8 cellular contexts compared by ENCODE assay signal in the genomic region with DNA sequence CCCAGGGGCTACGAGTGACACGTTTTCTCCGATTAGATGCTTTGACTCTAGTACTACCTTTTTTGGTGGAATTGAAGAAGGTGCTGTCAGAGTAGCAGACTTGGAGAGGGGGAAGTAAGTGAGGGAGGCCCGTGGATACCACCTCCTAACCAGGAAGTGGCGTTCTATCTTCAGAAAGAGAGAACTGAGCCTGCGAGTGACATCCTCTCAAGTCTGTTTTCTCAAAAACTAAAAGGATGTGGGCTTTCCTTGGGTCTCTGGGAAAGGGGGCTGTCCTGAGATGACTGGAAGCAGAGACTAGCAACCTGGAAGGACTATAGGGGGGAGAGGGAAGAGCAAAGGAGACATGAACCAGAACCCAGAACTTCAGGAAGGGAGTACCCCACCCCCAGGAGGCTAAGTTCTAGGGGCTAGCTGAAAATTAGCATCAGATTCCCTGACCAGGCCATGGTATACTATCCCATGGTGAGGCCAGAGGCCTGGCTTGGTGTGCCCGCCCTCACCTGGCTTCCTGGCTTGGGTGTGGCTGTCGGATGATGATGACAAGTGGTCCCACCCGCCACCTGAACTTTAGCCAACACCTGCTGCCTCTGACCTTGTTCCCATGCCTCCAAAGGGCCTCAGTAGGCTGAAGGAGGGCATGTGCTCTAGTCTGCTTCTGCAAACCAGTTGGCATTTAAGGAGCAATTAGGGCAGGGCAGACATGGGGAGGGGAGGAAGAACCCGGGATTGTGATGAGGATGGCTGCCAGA. TPM values are rescaled to one million over a fixed set of nuclear protein-coding genes. Genes with fewer than 3 reads are reported as not detected.
DNase-seq lines count a peak whose midpoint lies in the region; ATAC-seq and TF ChIP-seq lines count a peak whose summit lies in the region.

No MANE protein-coding gene starts in this region.

- H3K4me3 ChIP-seq in DND-41 (ENCODE audit: low read depth in 1 of 2, low read length in 2 of 2) (peak overlapping the region in 1 of 2 experiments; percentile 37; a peak in 1 of 4 replicates), trophoblast cell (ENCODE audit: low read depth, low read length) (no peak overlapping the region)

- H4K91ac ChIP-seq in trophoblast cell (ENCODE audit: low read depth, low read length) = no peak overlapping the region

- H3K18ac ChIP-seq in trophoblast cell (ENCODE audit: low read length) = peak overlapping the region; percentile 0

- peak overlapping the region; percentile 81 for H3K4ac ChIP-seq in trophoblast cell (ENCODE audit: low read depth, low read length)

- H3K4me1 ChIP-seq in DND-41 (ENCODE audit: insufficient read depth, low read length) (peaks cover 58% of the 10 kb centered on the region), trophoblast cell (ENCODE audit: control insufficient read depth in 1 of 2, insufficient read depth in 2 of 2, low read length in 2 of 2) (peaks cover 47 to 55% of the 10 kb centered on the region in 2 experiments)

- H2BK120ac ChIP-seq in trophoblast cell (ENCODE audit: insufficient read depth, low read length, poor library complexity) = no peak overlapping the region

- ATAC-seq in DND-41 (ENCODE audit: insufficient read depth, low read depth) = peak; percentile 19
- no peak for ATAC-seq in HG02678 (IDR thresholded peaks at IDR 0.05; ENCODE audit: unreplicated experiment)

- H3K79me1 ChIP-seq in trophoblast cell (ENCODE audit: low read length) = peaks cover 3% of the 10 kb centered on the region

- no peak overlapping the region for H3K14ac ChIP-seq in trophoblast cell (ENCODE audit: low read length)

- H2BK12ac ChIP-seq in trophoblast cell (ENCODE audit: low read length) = no peak overlapping the region

- no CpG with 5 or more reads among the region's 10 CpGs for WGBS in trophoblast cell (ENCODE audit: extremely low coverage, insufficient coverage, insufficient read length)

- H3K79me2 ChIP-seq in DND-41 (ENCODE audit: insufficient read depth, low read length) = peaks cover 83% of the 10 kb centered on the region
- peaks cover 24% of the 10 kb centered on the region for H3K79me2 ChIP-seq in trophoblast cell (ENCODE audit: control insufficient read depth, insufficient read depth, low read length, poor library complexity)

- DNase-seq in DND-41 (peak; percentile 67), MV-4-11 (lab: John Stamatoyannopoulos, UW) (peak; percentile 75), trophoblast cell (no peak), ecto neural progenitor cell (ENCODE audit: low spot score) (no peak), superior temporal gyrus (ENCODE audit: extremely low spot score) (no peak)
- peak; percentile 21 for DNase-seq in central memory CD4-positive, alpha-beta T cell
- DNase-seq in stimulated activated CD4-positive, alpha-beta T cell treated with anti-CD3 and anti-CD28 coated beads, Interleukin-4, amount 100 ng/mL, for 4 hours = no peak

- H2AFZ ChIP-seq in DND-41 (ENCODE audit: low read depth, low read length) (no peak overlapping the region), trophoblast cell (ENCODE audit: insufficient read depth, low read length, poor library complexity) (peak overlapping the region; percentile 24)

- H3K27ac ChIP-seq in DND-41 (ENCODE audit: low read length) = peak overlapping the region; percentile 97
- no peak overlapping the region for H3K27ac ChIP-seq in trophoblast cell (ENCODE audit: low read depth, low read length)

- peaks cover 28% of the 10 kb centered on the region for H3K36me3 ChIP-seq in DND-41 (ENCODE audit: insufficient read depth, low read length)
- peaks cover 30 to 37% of the 10 kb centered on the region in 2 experiments for H3K36me3 ChIP-seq in trophoblast cell (ENCODE audit: control insufficient read depth in 1 of 2, insufficient read depth in 2 of 2, low read length in 2 of 2)

- H3K4me2 ChIP-seq in DND-41 (ENCODE audit: insufficient read depth, low read length) (peak overlapping the region; percentile 55), trophoblast cell (ENCODE audit: low read length) (no peak overlapping the region)

- H4K8ac ChIP-seq in trophoblast cell (ENCODE audit: low read depth, low read length) = no peak overlapping the region

- H4K20me1 ChIP-seq in DND-41 (ENCODE audit: insufficient read depth, low read length) = 0 out of 2 replicates have a peak, but pooled peaks cover 3% of the 10 kb centered on the region

- H4K12ac ChIP-seq in trophoblast cell (ENCODE audit: low read depth, low read length) = no peak overlapping the region

- H3K9me3 ChIP-seq in DND-41 (ENCODE audit: insufficient read depth, low read length, severe bottlenecking) = no peaks in the 10 kb centered on the region
- H3K9me3 ChIP-seq in trophoblast cell (ENCODE audit: insufficient read depth, low read depth, low read length) = no peaks in the 10 kb centered on the region

- no peak overlapping the region for H3K23ac ChIP-seq in trophoblast cell (ENCODE audit: low read length)

- H3K9ac ChIP-seq in DND-41 (ENCODE audit: low read depth, low read length) (peak overlapping the region; percentile 51), trophoblast cell (ENCODE audit: low read length) (no peak overlapping the region)

- TF ChIP-seq CTCF in DND-41 (IDR thresholded peaks at IDR 0.05; ENCODE audit: borderline replicate concordance, extremely low read depth, low read length, poor library complexity, severe bottlenecking) = peak; percentile 13

- H2BK5ac ChIP-seq in trophoblast cell (ENCODE audit: low read depth, low read length, poor library complexity) = no peak overlapping the region

- H3K27me3 ChIP-seq in DND-41 (ENCODE audit: insufficient read depth, low read length, poor library complexity) (no peaks in the 10 kb centered on the region), trophoblast cell (ENCODE audit: insufficient read depth, low read length) (no peaks in the 10 kb centered on the region)

- no peak overlapping the region for H2AK5ac ChIP-seq in trophoblast cell (ENCODE audit: low read length)

RNA-seq across cellular contexts. Expression of a gene that starts 49.1 kb away (rescaled TPM):
- polyA plus RNA-seq in trophoblast cell (2013) = 278 and 279 TPM in 2 replicates

Comparison
In these comparisons a context has a peak if more than half of its experiments do, and no peak if none do; other contexts are left out.
1. DNase-seq: peak in DND-41 (single experiment), MV-4-11 (single experiment) and central memory CD4-positive, alpha-beta T cell (single experiment); none in trophoblast cell (0 of 2), ecto neural progenitor cell (single experiment), superior temporal gyrus (single experiment) and stimulated activated CD4-positive, alpha-beta T cell treated with anti-CD3 and anti-CD28 coated beads, Interleukin-4, amount 100 ng/mL, for 4 hours (0 of 2).